In the genomic region with DNA sequence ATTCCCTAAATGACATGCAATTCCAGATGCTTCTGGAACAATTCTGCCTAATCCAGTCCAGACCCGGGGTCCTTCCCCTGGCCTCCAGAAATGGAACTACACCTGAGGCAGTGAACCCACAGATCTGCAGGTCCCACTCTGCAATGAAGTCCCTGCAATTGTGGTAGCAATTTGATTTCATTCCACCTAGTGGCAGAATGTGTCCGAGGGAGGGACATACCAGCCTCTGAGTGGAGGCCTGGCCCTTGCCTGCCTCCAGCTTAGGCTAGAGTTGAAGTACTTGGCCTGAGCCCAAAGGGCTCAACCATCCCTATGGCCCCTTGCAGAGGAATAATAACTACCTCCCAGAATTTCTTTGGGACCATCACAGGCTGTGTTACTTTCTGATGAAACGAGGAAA, we compare ENCODE assay signal across 26 cellular contexts. TPM values are rescaled to one million over a fixed set of nuclear protein-coding genes. Genes with fewer than 3 reads are reported as not detected.
DNase-seq lines count a peak whose midpoint lies in the region; ATAC-seq, FAIRE-seq and TF ChIP-seq lines count a peak whose summit lies in the region.
"Had no signal": no experiment of that assay in that cellular context is flagged by ENCODE, and none has a peak within 500 bp of the region (broad histone marks: within the 10 kb centered on the region; RNA-seq: fewer than 3 reads in every experiment).

No MANE protein-coding gene starts in this region.

- H3K36me3 Mint-ChIP-seq in activated T-helper 1 cell treated with anti-CD3 and anti-CD28 coated beads, Interleukin-12 subunit alpha, Interleukin-12 subunit beta, Interleukin-2, Interleukin-4 antibody, amounts not matched to agents 30 ng/mL and 10 ng/mL and 1 ng/mL, durations not matched to agents 14 hours and 24 hours and 36 hours (ENCODE audit: low read depth), result peaks cover 7% of the 10 kb centered on the region
- H3K36me3 Mint-ChIP-seq in natural killer cell, result no peaks in the 10 kb centered on the region

- intact Hi-C loops in HepG2 (cut with micrococcal nuclease; ENCODE audit: unreplicated experiment) (no loop called here), right lobe of liver (cut with DNase I) (no loop called here), natural killer cell (cut with micrococcal nuclease) (no loop called here)
- intact Hi-C loops in activated T-helper 1 cell treated with anti-CD3 and anti-CD28 coated beads, Interleukin-12 subunit alpha, Interleukin-12 subunit beta, Interleukin-2, Interleukin-4 antibody, amounts not matched to agents 30 ng/mL and 10 ng/mL and 1 ng/mL, durations not matched to agents 14 hours and 24 hours and 36 hours (cut with micrococcal nuclease), result no loop called here

- POLR2A ChIA-PET in HepG2 (lab: Yijun Ruan, JAX), result no interaction called here

- no peak overlapping the region for H2AK5ac ChIP-seq in mesenchymal stem cell (ENCODE audit: low read length, severe bottlenecking)

- H3K4me3 Mint-ChIP-seq in activated T-helper 1 cell treated with anti-CD3 and anti-CD28 coated beads, Interleukin-12 subunit alpha, Interleukin-12 subunit beta, Interleukin-2, Interleukin-4 antibody, amounts not matched to agents 30 ng/mL and 10 ng/mL and 1 ng/mL, durations not matched to agents 14 hours and 24 hours and 36 hours, result no peak overlapping the region
- no peak overlapping the region for H3K4me3 Mint-ChIP-seq in natural killer cell
- H3K4me3 Mint-ChIP-seq: WTC11 had no signal

- WGBS in HepG2 (ENCODE audit: low lambda C conversion rate), result 9% methylated on average over 3 of the region's 3 CpGs
- WGBS in right lobe of liver (ENCODE audit: insufficient coverage, low coverage, low lambda C conversion rate, missing lambda C conversion rate), result 80% methylated on average over 2 of the region's 3 CpGs
- 96% methylated on average over 3 of the region's 3 CpGs for WGBS in mesenchymal stem cell

- in situ Hi-C loops in HepG2 (cut with HindIII; ENCODE audit: extremely low pct_ligation_motif_present, low pct_unique_long_range_greater_than_20kb), result no loop called here

- no peak overlapping the region for H2BK12ac ChIP-seq in mesenchymal stem cell (ENCODE audit: low read length in 2 of 2)

- no peak overlapping the region for H3K4ac ChIP-seq in mesenchymal stem cell (ENCODE audit: low read depth in 1 of 2, low read length in 2 of 2)

- H3K27ac ChIP-seq in HepG2 (ENCODE audit: extremely low read length, insufficient read depth, low read length), result no peak overlapping the region
- H3K27ac ChIP-seq in right lobe of liver, result no peak overlapping the region
- no peak overlapping the region for H3K27ac ChIP-seq in mesenchymal stem cell (ENCODE audit: low read length, poor library complexity, severe bottlenecking)
- H3K27ac ChIP-seq: brain microvascular endothelial cell, colonic mucosa, HL-60, SJSA1, upper lobe of right lung had no signal

- H2BK15ac ChIP-seq in mesenchymal stem cell (ENCODE audit: low read depth, poor library complexity, severe bottlenecking), result no peak overlapping the region

- no peak overlapping the region for H2BK5ac ChIP-seq in mesenchymal stem cell (ENCODE audit: low read depth, low read length, poor library complexity, severe bottlenecking)

- no peaks in the 10 kb centered on the region for H3K27me3 Mint-ChIP-seq in activated T-helper 1 cell treated with anti-CD3 and anti-CD28 coated beads, Interleukin-12 subunit alpha, Interleukin-12 subunit beta, Interleukin-2, Interleukin-4 antibody, amounts not matched to agents 30 ng/mL and 10 ng/mL and 1 ng/mL, durations not matched to agents 14 hours and 24 hours and 36 hours (ENCODE audit: insufficient read depth)
- H3K27me3 Mint-ChIP-seq in natural killer cell (ENCODE audit: low read depth in 2 of 2), result no peaks in the 10 kb centered on the region
- H3K27me3 Mint-ChIP-seq: activated naive CD8-positive, alpha-beta T cell had no signal

- no peaks in the 10 kb centered on the region for H3K9me3 ChIP-seq in HepG2 (ENCODE audit: low read length)
- H3K9me3 ChIP-seq in right lobe of liver, result no peaks in the 10 kb centered on the region
- peaks cover 13% of the 10 kb centered on the region for H3K9me3 ChIP-seq in mesenchymal stem cell (ENCODE audit: control insufficient read depth, low read length)
- H3K9me3 ChIP-seq: colonic mucosa, SJSA1, upper lobe of right lung had no signal

- FAIRE-seq in HepG2 (lab: Jason Lieb, UNC), result no peak
- FAIRE-seq: endometrium, islet of Langerhans had no signal

- no peak overlapping the region for H3K18ac ChIP-seq in mesenchymal stem cell (ENCODE audit: low read depth in 1 of 2, low read length in 2 of 2)

- no peak for TF ChIP-seq CTCF in HepG2 (CRISPR knock-in tag; IDR thresholded peaks at IDR 0.05)
- no peak for TF ChIP-seq CTCF in right lobe of liver (IDR thresholded peaks at IDR 0.05)
- no peak for TF ChIP-seq CTCF in natural killer cell (IDR thresholded peaks at IDR 0.05)

- H3K27ac Mint-ChIP-seq in activated T-helper 1 cell treated with anti-CD3 and anti-CD28 coated beads, Interleukin-12 subunit alpha, Interleukin-12 subunit beta, Interleukin-2, Interleukin-4 antibody, amounts not matched to agents 30 ng/mL and 10 ng/mL and 1 ng/mL, durations not matched to agents 14 hours and 24 hours and 36 hours, result peak overlapping the region; percentile 38
- no peak overlapping the region for H3K27ac Mint-ChIP-seq in natural killer cell
- H3K27ac Mint-ChIP-seq: naive B cell, WTC11 had no signal

- no peak overlapping the region for H3K9ac ChIP-seq in HepG2 (ENCODE audit: insufficient read depth, low read depth, low read length)
- H3K9ac ChIP-seq in mesenchymal stem cell (ENCODE audit: low read length), result peak overlapping the region; percentile 77

- peak; percentile 7 for DNase-seq in HepG2 (ENCODE audit: low spot score)
- DNase-seq in right lobe of liver, result no peak
- no peak for DNase-seq in activated T-helper 1 cell treated with anti-CD3 and anti-CD28 coated beads, Interleukin-12 subunit alpha, Interleukin-12 subunit beta, Interleukin-2, Interleukin-4 antibody, amounts not matched to agents 30 ng/mL and 10 ng/mL and 1 ng/mL, durations not matched to agents 14 hours and 24 hours and 36 hours (ENCODE audit: low spot score)
- DNase-seq in mesenchymal stem cell, result no peak
- DNase-seq in DMS79 treated with DMSO at 0.1 percent for 48 hours (lab: John Stamatoyannopoulos, UW), result no peak
- DNase-seq in NCI-H345 treated with DMSO at 0.1 percent for 48 hours (lab: John Stamatoyannopoulos, UW; ENCODE audit: unreplicated experiment), result no peak
- DNase-seq in natural killer cell, result no peak
- DNase-seq: activated T-cell treated with anti-CD3 and anti-CD28 coated beads, Interleukin-2, amount 50 U/mL, for 48 hours; brain microvascular endothelial cell; colonic mucosa; DMS 273 treated with DMSO at 0.1 percent for 48 hours; hippocampal formation; naive B cell; NCI-H1048; NCI-H748 treated with DMSO at 0.1 percent for 48 hours; posterior cingulate gyrus; stimulated activated naive CD4-positive, alpha-beta T cell treated with Interleukin-2 at 50 U/mL for 16 hours; upper lobe of right lung had no signal

- peaks cover 0 to 4% of the 10 kb centered on the region in 2 experiments; a peak in 1 of 5 replicates for H3K27me3 ChIP-seq in HepG2 (ENCODE audit: control insufficient read depth in 1 of 2, insufficient read depth in 2 of 2, low read length in 2 of 2)
- no peaks in the 10 kb centered on the region for H3K27me3 ChIP-seq in right lobe of liver
- no peaks in the 10 kb centered on the region for H3K27me3 ChIP-seq in mesenchymal stem cell (ENCODE audit: control insufficient read depth in 1 of 2, insufficient read depth in 1 of 2, low read length in 2 of 2)
- H3K27me3 ChIP-seq: brain microvascular endothelial cell, colonic mucosa, SJSA1, upper lobe of right lung had no signal

- no TSS peak for BruUV-seq in HepG2 (replicated peaks; lab: Mats Ljungman, UMichigan)

- TF ChIP-seq POLR2A in HepG2 (IDR thresholded peaks at IDR 0.05; ENCODE audit: insufficient read depth in 1 of 2, low read depth in 2 of 2, low read length in 2 of 2), result no peak
- TF ChIP-seq POLR2A in right lobe of liver (IDR thresholded peaks at IDR 0.05), result no peak

- H3K4me1 Mint-ChIP-seq in activated T-helper 1 cell treated with anti-CD3 and anti-CD28 coated beads, Interleukin-12 subunit alpha, Interleukin-12 subunit beta, Interleukin-2, Interleukin-4 antibody, amounts not matched to agents 30 ng/mL and 10 ng/mL and 1 ng/mL, durations not matched to agents 14 hours and 24 hours and 36 hours (ENCODE audit: low read depth), result peaks cover 36% of the 10 kb centered on the region
- peaks cover 15 to 17% of the 10 kb centered on the region in 2 donors for H3K4me1 Mint-ChIP-seq in natural killer cell

- no peak overlapping the region for H3K14ac ChIP-seq in mesenchymal stem cell (ENCODE audit: low read length in 2 of 2)

- no peak overlapping the region for H3K4me2 ChIP-seq in HepG2 (ENCODE audit: low read depth, low read length)
- H3K4me2 ChIP-seq in mesenchymal stem cell (ENCODE audit: low read length, poor library complexity, severe bottlenecking), result no peak overlapping the region

- H4K20me1 ChIP-seq in HepG2 (ENCODE audit: insufficient read depth, low read length), result no peaks in the 10 kb centered on the region

- ATAC-seq in HepG2 (no peak), right lobe of liver (no peak), GM19467 (IDR thresholded peaks at IDR 0.05; ENCODE audit: unreplicated experiment) (no peak), natural killer cell (no peak)
- ATAC-seq: upper lobe of right lung, WTC11 had no signal

- TF ChIP-seq EP300 in HepG2 (IDR thresholded peaks at IDR 0.05; ENCODE audit: low read depth in 2 of 2, low read length in 2 of 2) (no peak), HepG2 (CRISPR knock-in tag; IDR thresholded peaks at IDR 0.05; ENCODE audit: borderline replicate concordance) (no peak)

- peaks cover 4% of the 10 kb centered on the region for H3K79me1 ChIP-seq in mesenchymal stem cell (replicated peaks; ENCODE audit: low read length, poor library complexity, severe bottlenecking)

- H2AFZ ChIP-seq in HepG2 (ENCODE audit: low read length) (no peak overlapping the region), mesenchymal stem cell (ENCODE audit: low read depth, low read length) (no peak overlapping the region)

- H3K4me1 ChIP-seq in HepG2 (ENCODE audit: insufficient read depth, low read length) (peaks cover 15% of the 10 kb centered on the region), right lobe of liver (peaks cover 0 to 4% (median 0%) of the 10 kb centered on the region in 4 donors), mesenchymal stem cell (ENCODE audit: control insufficient read depth, insufficient read depth, low read depth, low read length) (peaks cover 4% of the 10 kb centered on the region)
- H3K4me1 ChIP-seq: colonic mucosa had no signal

- no peaks in the 10 kb centered on the region for H3K79me2 ChIP-seq in HepG2 (ENCODE audit: insufficient read depth, low read length)

- H3K36me3 ChIP-seq in HepG2 (replicated peaks in 1 of 2; ENCODE audit: control insufficient read depth in 1 of 2, insufficient read depth in 2 of 2, low read length in 2 of 2) (no peaks in the 10 kb centered on the region), right lobe of liver (no peaks in the 10 kb centered on the region), mesenchymal stem cell (ENCODE audit: control insufficient read depth in 1 of 2, insufficient read depth in 2 of 2, low read depth in 1 of 2, low read length in 2 of 2) (no peaks in the 10 kb centered on the region)
- H3K36me3 ChIP-seq: brain microvascular endothelial cell, colonic mucosa, upper lobe of right lung had no signal

- peaks cover 17% of the 10 kb centered on the region for H3K9me3 Mint-ChIP-seq in activated T-helper 1 cell treated with anti-CD3 and anti-CD28 coated beads, Interleukin-12 subunit alpha, Interleukin-12 subunit beta, Interleukin-2, Interleukin-4 antibody, amounts not matched to agents 30 ng/mL and 10 ng/mL and 1 ng/mL, durations not matched to agents 14 hours and 24 hours and 36 hours
- peaks cover 2% of the 10 kb centered on the region in 2 donors for H3K9me3 Mint-ChIP-seq in natural killer cell

- no peak for TF ChIP-seq RAD21 in HepG2 (CRISPR knock-in tag; IDR thresholded peaks at IDR 0.05)

- H3K4me3 ChIP-seq in HepG2 (replicated peaks in 1 of 3; ENCODE audit: insufficient read depth in 1 of 3, low read depth in 2 of 3, low read length in 3 of 3) (no peak overlapping the region), right lobe of liver (no peak overlapping the region), mesenchymal stem cell (ENCODE audit: insufficient read depth in 1 of 2, low read depth in 1 of 2, low read length in 2 of 2) (no peak overlapping the region)
- H3K4me3 ChIP-seq: colonic mucosa, lung, SJSA1, upper lobe of right lung had no signal

- H4K8ac ChIP-seq in mesenchymal stem cell (ENCODE audit: low read length), result no peak overlapping the region

- H3K23ac ChIP-seq in mesenchymal stem cell (ENCODE audit: low read length in 2 of 2), result no peak overlapping the region

- H4K91ac ChIP-seq in mesenchymal stem cell (ENCODE audit: low read length), result no peak overlapping the region

- CTCF ChIA-PET in HepG2 (lab: Yijun Ruan, JAX; ENCODE audit: low intra/inter-chr PET ratio, low total read pairs), result no interaction called here

- no peak overlapping the region for H2BK120ac ChIP-seq in mesenchymal stem cell (ENCODE audit: low read depth, low read length)

RNA-seq across cellular contexts. Expression of a gene that starts 4.2 kb away (rescaled TPM):
- 8.5 and 8.7 TPM in 2 replicates for total RNA-seq in HepG2 (2016; rRNA removed; fragmentation: Illumina TruSeq; extraction: Trizol)
- 1.4 and 1.5 TPM in 2 replicates for total RNA-seq in HepG2 (2016; cell fraction: cytosol; rRNA removed; fragmentation: Illumina TruSeq; extraction: Trizol; ENCODE audit: low read depth)
- total RNA-seq in HepG2 (2016; cell fraction: insoluble cytoplasmic fraction; rRNA removed; fragmentation: Illumina TruSeq; extraction: Trizol), result 7.4 and 7.9 TPM in 2 replicates
- total RNA-seq in HepG2 (2016; cell fraction: membrane; rRNA removed; fragmentation: Illumina TruSeq; extraction: Trizol), result 3.0 and 4.0 TPM in 2 replicates
- 10.6 and 11.1 TPM in 2 replicates for total RNA-seq in HepG2 (2016; cell fraction: nucleus; rRNA removed; fragmentation: Illumina TruSeq; extraction: Trizol)
- polyA plus RNA-seq in HepG2 (2011; rRNA removed), result 8.1 and 9.0 TPM in 2 replicates
- 6.4 and 7.7 TPM in 2 replicates for polyA plus RNA-seq in HepG2 (2011; cell fraction: cytosol; rRNA removed)
- polyA plus RNA-seq in HepG2 (2011; cell fraction: nucleus; rRNA removed), result 3.8 and 5.7 TPM in 2 replicates
- polyA plus RNA-seq in HepG2 (2012), result 3.7 and 5.1 TPM in 2 replicates
- polyA plus RNA-seq in HepG2 (2016; cell fraction: cytosol; fragmentation: Illumina TruSeq; extraction: Trizol; ENCODE audit: low read depth), result 2.5 and 2.6 TPM in 2 replicates
- 10.0 and 12.3 TPM in 2 replicates for polyA plus RNA-seq in HepG2 (2016; cell fraction: insoluble cytoplasmic fraction; fragmentation: Illumina TruSeq; extraction: Trizol; ENCODE audit: low read depth)
- polyA plus RNA-seq in HepG2 (2016; cell fraction: membrane; fragmentation: Illumina TruSeq; extraction: Trizol; ENCODE audit: low read depth), result 3.4 and 3.6 TPM in 2 replicates
- polyA plus RNA-seq in HepG2 (2016; cell fraction: nucleus; fragmentation: Illumina TruSeq; extraction: Trizol; ENCODE audit: insufficient read depth, low read depth), result 12.0 and 12.7 TPM in 2 replicates
- 5.8 and 8.1 TPM in 2 replicates for polyA minus RNA-seq in HepG2 (2011; rRNA and poly(A)+ RNA removed; ENCODE audit: low replicate concordance)
- 4.9 and 5.2 TPM in 2 replicates for polyA minus RNA-seq in HepG2 (2011; cell fraction: cytosol; rRNA and poly(A)+ RNA removed)
- polyA minus RNA-seq in HepG2 (2011; cell fraction: nucleus; rRNA and poly(A)+ RNA removed), result 6.3 and 9.1 TPM in 2 replicates
- 10 to 100 TPM in 1 of 6 experiments, 1 to 10 TPM in 5; 2.6 to 11.7 (median 4.6) TPM for total RNA-seq in right lobe of liver
- total RNA-seq in activated T-helper 1 cell treated with anti-CD3 and anti-CD28 coated beads, Interleukin-12 subunit alpha, Interleukin-12 subunit beta, Interleukin-2, Interleukin-4 antibody, amounts not matched to agents 30 ng/mL and 10 ng/mL and 1 ng/mL, durations not matched to agents 14 hours and 24 hours and 36 hours, result 17.1 and 17.8 TPM in 2 replicates
- 15.1 TPM for polyA plus RNA-seq in mesenchymal stem cell (2013, experiment 1 of 2)
- polyA plus RNA-seq in mesenchymal stem cell (2013, experiment 2 of 2), result 17.7 TPM
- 10 to 100 TPM in 2 of 3 donors, 1 to 10 TPM in 1; 8.7 to 14.2 (median 11.2) TPM for total RNA-seq in natural killer cell

RNA-seq across cellular contexts. Expression of a gene that starts 46.9 kb away (rescaled TPM):
- total RNA-seq in HepG2 (2016; rRNA removed; fragmentation: Illumina TruSeq; extraction: Trizol) (49.5 and 51.3 TPM in 2 replicates), right lobe of liver (10 to 100 TPM; 23.4 to 46.9 (median 31.2) TPM), natural killer cell (1 to 10 TPM in 1 of 3 donors, under 1 TPM in 2; 0.55 to 2.2 (median 0.70) TPM)
- total RNA-seq in HepG2 (2016; cell fraction: cytosol; rRNA removed; fragmentation: Illumina TruSeq; extraction: Trizol; ENCODE audit: low read depth), result 19.0 and 20.2 TPM in 2 replicates
- 48.3 and 49.2 TPM in 2 replicates for total RNA-seq in HepG2 (2016; cell fraction: insoluble cytoplasmic fraction; rRNA removed; fragmentation: Illumina TruSeq; extraction: Trizol)
- total RNA-seq in HepG2 (2016; cell fraction: membrane; rRNA removed; fragmentation: Illumina TruSeq; extraction: Trizol), result 66.9 and 68.4 TPM in 2 replicates
- total RNA-seq in HepG2 (2016; cell fraction: nucleus; rRNA removed; fragmentation: Illumina TruSeq; extraction: Trizol), result 32.7 and 34.1 TPM in 2 replicates
- 49.7 and 54.6 TPM in 2 replicates for polyA plus RNA-seq in HepG2 (2011; rRNA removed)
- 37.9 and 63.6 TPM in 2 replicates for polyA plus RNA-seq in HepG2 (2011; cell fraction: cytosol; rRNA removed)
- 18.8 and 26.3 TPM in 2 replicates for polyA plus RNA-seq in HepG2 (2011; cell fraction: nucleus; rRNA removed)
- 29.5 and 48.0 TPM in 2 replicates for polyA plus RNA-seq in HepG2 (2012)
- 20.0 and 26.6 TPM in 2 replicates for polyA plus RNA-seq in HepG2 (2016; cell fraction: cytosol; fragmentation: Illumina TruSeq; extraction: Trizol; ENCODE audit: low read depth)
- polyA plus RNA-seq in HepG2 (2016; cell fraction: insoluble cytoplasmic fraction; fragmentation: Illumina TruSeq; extraction: Trizol; ENCODE audit: low read depth), result 48.3 and 55.2 TPM in 2 replicates
- polyA plus RNA-seq in HepG2 (2016; cell fraction: membrane; fragmentation: Illumina TruSeq; extraction: Trizol; ENCODE audit: low read depth), result 60.1 and 64.4 TPM in 2 replicates
- polyA plus RNA-seq in HepG2 (2016; cell fraction: nucleus; fragmentation: Illumina TruSeq; extraction: Trizol; ENCODE audit: insufficient read depth, low read depth), result 46.5 and 51.1 TPM in 2 replicates
- polyA minus RNA-seq in HepG2 (2011; rRNA and poly(A)+ RNA removed; ENCODE audit: low replicate concordance), result 60.0 and 103 TPM in 2 replicates
- 25.5 and 40.2 TPM in 2 replicates for polyA minus RNA-seq in HepG2 (2011; cell fraction: cytosol; rRNA and poly(A)+ RNA removed)
- polyA minus RNA-seq in HepG2 (2011; cell fraction: nucleus; rRNA and poly(A)+ RNA removed), result 20.6 and 29.3 TPM in 2 replicates
- total RNA-seq in activated T-helper 1 cell treated with anti-CD3 and anti-CD28 coated beads, Interleukin-12 subunit alpha, Interleukin-12 subunit beta, Interleukin-2, Interleukin-4 antibody, amounts not matched to agents 30 ng/mL and 10 ng/mL and 1 ng/mL, durations not matched to agents 14 hours and 24 hours and 36 hours, result 4.1 and 9.1 TPM in 2 replicates
- 614 TPM for polyA plus RNA-seq in mesenchymal stem cell (2013, experiment 1 of 2)
- polyA plus RNA-seq in mesenchymal stem cell (2013, experiment 2 of 2), result 634 TPM
